1 cellular context compared by ENCODE assay signal in the genomic region with DNA sequence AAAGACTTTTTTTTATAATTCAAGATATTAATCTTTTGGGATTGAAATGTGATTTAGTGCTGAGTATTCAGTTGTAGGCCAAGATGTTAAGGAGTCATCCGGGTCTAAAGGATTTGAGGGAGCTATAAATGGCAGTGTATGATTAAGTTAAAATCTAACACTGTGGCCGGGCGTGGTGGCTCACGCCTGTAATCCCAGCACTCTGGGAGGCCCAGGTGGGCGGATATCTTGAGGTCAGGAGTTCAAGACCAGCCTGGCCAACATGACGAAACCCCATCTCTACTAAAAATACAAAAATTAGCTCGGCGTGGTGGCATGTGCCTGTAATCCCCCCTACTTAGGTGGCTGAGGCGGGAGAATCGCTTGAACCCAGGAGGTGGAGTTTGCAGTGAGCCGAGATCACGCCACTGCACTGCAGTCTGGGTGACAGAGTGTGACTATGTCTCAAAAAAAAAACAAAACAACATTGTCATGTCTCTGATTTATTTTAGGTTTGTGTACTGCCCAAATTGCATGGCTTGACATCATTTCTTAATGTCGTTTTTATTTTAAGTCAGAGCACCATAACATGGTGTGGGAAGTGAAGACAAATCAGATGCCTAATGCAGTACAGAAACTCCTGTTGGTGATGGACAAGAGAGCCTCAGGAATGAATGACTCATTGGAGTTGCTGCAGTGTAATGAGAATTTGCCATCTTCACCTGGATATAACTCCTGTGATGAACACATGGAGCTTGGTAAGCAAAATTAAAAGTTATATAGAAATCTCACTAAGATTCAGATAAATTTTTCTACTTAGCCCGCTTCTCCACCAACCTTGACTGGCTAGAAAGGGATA.
TF ChIP-seq lines count a peak whose summit lies in the region.

No MANE protein-coding gene starts in this region.

TF ChIP-seq in K562, 482 proteins besides CTCF, POLR2A, EP300 and RAD21 (continued from another document):
- TF ChIP-seq, protein P1, sequence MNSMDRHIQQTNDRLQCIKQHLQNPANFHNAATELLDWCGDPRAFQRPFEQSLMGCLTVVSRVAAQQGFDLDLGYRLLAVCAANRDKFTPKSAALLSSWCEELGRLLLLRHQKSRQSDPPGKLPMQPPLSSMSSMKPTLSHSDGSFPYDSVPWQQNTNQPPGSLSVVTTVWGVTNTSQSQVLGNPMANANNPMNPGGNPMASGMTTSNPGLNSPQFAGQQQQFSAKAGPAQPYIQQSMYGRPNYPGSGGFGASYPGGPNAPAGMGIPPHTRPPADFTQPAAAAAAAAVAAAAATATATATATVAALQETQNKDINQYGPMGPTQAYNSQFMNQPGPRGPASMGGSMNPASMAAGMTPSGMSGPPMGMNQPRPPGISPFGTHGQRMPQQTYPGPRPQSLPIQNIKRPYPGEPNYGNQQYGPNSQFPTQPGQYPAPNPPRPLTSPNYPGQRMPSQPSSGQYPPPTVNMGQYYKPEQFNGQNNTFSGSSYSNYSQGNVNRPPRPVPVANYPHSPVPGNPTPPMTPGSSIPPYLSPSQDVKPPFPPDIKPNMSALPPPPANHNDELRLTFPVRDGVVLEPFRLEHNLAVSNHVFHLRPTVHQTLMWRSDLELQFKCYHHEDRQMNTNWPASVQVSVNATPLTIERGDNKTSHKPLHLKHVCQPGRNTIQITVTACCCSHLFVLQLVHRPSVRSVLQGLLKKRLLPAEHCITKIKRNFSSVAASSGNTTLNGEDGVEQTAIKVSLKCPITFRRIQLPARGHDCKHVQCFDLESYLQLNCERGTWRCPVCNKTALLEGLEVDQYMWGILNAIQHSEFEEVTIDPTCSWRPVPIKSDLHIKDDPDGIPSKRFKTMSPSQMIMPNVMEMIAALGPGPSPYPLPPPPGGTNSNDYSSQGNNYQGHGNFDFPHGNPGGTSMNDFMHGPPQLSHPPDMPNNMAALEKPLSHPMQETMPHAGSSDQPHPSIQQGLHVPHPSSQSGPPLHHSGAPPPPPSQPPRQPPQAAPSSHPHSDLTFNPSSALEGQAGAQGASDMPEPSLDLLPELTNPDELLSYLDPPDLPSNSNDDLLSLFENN (IDR thresholded peaks at IDR 0.05; ENCODE audit: low read depth in 2 of 2, low read length in 2 of 2): no peak
- peak; percentile 50; the same call in 1 of the 2 replicates for TF ChIP-seq CC2D1A (IDR thresholded peaks at IDR 0.05)
- TF ChIP-seq MEIS2 (IDR thresholded peaks at IDR 0.05; ENCODE audit: partially characterized antibody): peak; percentile 6
- TF ChIP-seq TBL1XR1 (IDR thresholded peaks at IDR 0.05; ENCODE audit: low read length in 2 of 2): no peak
- TF ChIP-seq ZNF79 (CRISPR knock-in tag; IDR thresholded peaks at IDR 0.05; ENCODE audit: low read depth): no peak
- 0 out of 2 replicates have a peak, but pooled peaks have one; percentile 23 for TF ChIP-seq DPF2 (IDR thresholded peaks at IDR 0.05)
- TF ChIP-seq PTTG1 (tag; IDR thresholded peaks at IDR 0.05; ENCODE audit: low read depth): no peak
- TF ChIP-seq ZNF449 (CRISPR knock-in tag; IDR thresholded peaks at IDR 0.05): no peak
- TF ChIP-seq ZNF253 (CRISPR knock-in tag; conservative IDR thresholded peaks at IDR 0.05): 0 out of 2 replicates have a peak, but pooled peaks have one; percentile 35
- no peak for TF ChIP-seq ZEB2 (IDR thresholded peaks at IDR 0.05)
- no peak for TF ChIP-seq MCM2 (IDR thresholded peaks at IDR 0.05; ENCODE audit: low read depth)
- TF ChIP-seq ARHGAP35 (IDR thresholded peaks at IDR 0.05; ENCODE audit: partially characterized antibody): no peak
- TF ChIP-seq CEBPG (CRISPR knock-in tag; IDR thresholded peaks at IDR 0.05): 0 out of 2 replicates have a peak, but pooled peaks have one; percentile 12
- TF ChIP-seq CEBPG (tag; conservative IDR thresholded peaks at IDR 0.05 in 1 of 2, IDR thresholded peaks at IDR 0.05 in 1 of 2): no peak
- no peak for TF ChIP-seq CBX8 (IDR thresholded peaks at IDR 0.05; ENCODE audit: borderline replicate concordance, extremely low read depth, low read depth, low read length, poor library complexity, severe bottlenecking)
- TF ChIP-seq NFIC (IDR thresholded peaks at IDR 0.05): 0 out of 2 replicates have a peak, but pooled peaks have one; percentile 5
- TF ChIP-seq NR2C1 (IDR thresholded peaks at IDR 0.05): peak; percentile 34; the same call in 1 of the 2 replicates
- TF ChIP-seq NR2C1 (tag; IDR thresholded peaks at IDR 0.05): no peak
- TF ChIP-seq TRIM24 (IDR thresholded peaks at IDR 0.05): peak; percentile 48 to 50; a peak in 1 of 4 replicates
- no peak for TF ChIP-seq KLF1 (tag; IDR thresholded peaks at IDR 0.05)
- TF ChIP-seq THAP12 (CRISPR knock-in tag; IDR thresholded peaks at IDR 0.05): no peak
- no peak for TF ChIP-seq ZNF668 (CRISPR knock-in tag; IDR thresholded peaks at IDR 0.05)
- TF ChIP-seq NCOR1 (IDR thresholded peaks at IDR 0.05): 0 out of 2 replicates have a peak, but pooled peaks have one; percentile 2
- TF ChIP-seq MYC (IDR thresholded peaks at IDR 0.05; ENCODE audit: low read depth, low read length): no peak
- TF ChIP-seq MYC (CRISPR knock-in tag; IDR thresholded peaks at IDR 0.05; ENCODE audit: borderline replicate concordance, low read depth): no peak
- TF ChIP-seq HDAC3 (IDR thresholded peaks at IDR 0.05; ENCODE audit: borderline replicate concordance, partially characterized antibody): no peak
- no peak for TF ChIP-seq TCF7 (IDR thresholded peaks at IDR 0.05; ENCODE audit: borderline replicate concordance)
- no peak for TF ChIP-seq SMAD1 (IDR thresholded peaks at IDR 0.05; ENCODE audit: low read depth, low read length, partially characterized antibody)
- peak; percentile 65 to 67; a peak in 3 of 4 replicates for TF ChIP-seq KDM1A (IDR thresholded peaks at IDR 0.05)
- TF ChIP-seq SIN3A (IDR thresholded peaks at IDR 0.05; ENCODE audit: borderline replicate concordance in 2 of 2, control insufficient read depth in 1 of 2, low read depth in 2 of 2, low read length in 2 of 2): no peak
- TF ChIP-seq EGR1 (conservative IDR thresholded peaks at IDR 0.05): peak; percentile 87
- no peak for TF ChIP-seq ZNF217 (CRISPR knock-in tag; IDR thresholded peaks at IDR 0.05)
TF ChIP-seq in K562: peak in this region for 11.
